ENCODE assay signal across 12 cellular contexts in the genomic region with DNA sequence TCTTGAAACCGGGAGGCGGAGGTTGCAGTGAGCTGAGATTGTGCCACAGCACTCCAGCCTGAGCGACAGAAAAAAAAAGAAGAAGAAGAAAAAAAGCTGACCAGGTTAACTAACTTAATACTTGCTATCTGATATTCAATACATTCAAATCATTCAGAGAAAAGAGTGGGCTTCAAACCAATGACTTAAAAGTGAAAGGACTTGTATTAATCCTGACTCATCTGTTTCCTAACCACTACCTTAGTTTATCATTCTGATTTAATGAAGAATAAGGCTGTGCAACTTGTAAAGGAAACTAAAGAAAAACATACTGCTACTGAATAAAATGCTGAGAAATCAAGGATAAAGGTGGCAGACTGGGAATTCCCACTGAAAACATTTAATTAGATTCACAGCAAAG.
A peak's percentile ranks its signal among the peaks of the same experiment; 100 is the strongest.
DNase-seq lines count a peak whose midpoint lies in the region; FAIRE-seq and TF ChIP-seq lines count a peak whose summit lies in the region.
"Had no signal": no experiment of that assay in that cellular context is flagged by ENCODE, and none has a peak within 500 bp of the region (broad histone marks: within the 10 kb centered on the region; RNA-seq: fewer than 3 reads in every experiment).

No MANE protein-coding gene starts in this region.

- H3K36me3 ChIP-seq in CD4-positive, alpha-beta memory T cell (ENCODE audit: insufficient read depth, low read length): no peaks in the 10 kb centered on the region
- no peaks in the 10 kb centered on the region for H3K36me3 ChIP-seq in Peyer's patch
- no peaks in the 10 kb centered on the region for H3K36me3 ChIP-seq in testis (ENCODE audit: low read depth, missing control alignments)
- H3K36me3 ChIP-seq in HAP-1 (replicated peaks): no peaks in the 10 kb centered on the region

- H3K36me3 Mint-ChIP-seq in CD4-positive, alpha-beta memory T cell: peaks cover 26 to 53% of the 10 kb centered on the region in 2 donors
- H3K36me3 Mint-ChIP-seq in mesothelial cell of epicardium: peaks cover 19% of the 10 kb centered on the region

- H3K4me3 Mint-ChIP-seq in CD4-positive, alpha-beta memory T cell: peak overlapping the region; percentile 45 to 80 (median 68)
- H3K4me3 Mint-ChIP-seq in mesothelial cell of epicardium: no peak overlapping the region

- no peaks in the 10 kb centered on the region for H3K27me3 ChIP-seq in CD4-positive, alpha-beta memory T cell (ENCODE audit: insufficient read depth, low read length)
- no peaks in the 10 kb centered on the region for H3K27me3 ChIP-seq in Peyer's patch
- H3K27me3 ChIP-seq in testis: no peaks in the 10 kb centered on the region
- H3K27me3 ChIP-seq in HAP-1 (ENCODE audit: low read depth): no peaks in the 10 kb centered on the region

- no peaks in the 10 kb centered on the region for H3K9me3 ChIP-seq in CD4-positive, alpha-beta memory T cell (ENCODE audit: control insufficient read depth in 1 of 2, low read length in 2 of 2)
- H3K9me3 ChIP-seq in Peyer's patch (no peaks in the 10 kb centered on the region), testis (no peaks in the 10 kb centered on the region), HAP-1 (no peaks in the 10 kb centered on the region)

- H3K4me3 ChIP-seq in CD4-positive, alpha-beta memory T cell (ENCODE audit: low read length in 2 of 2): no peak overlapping the region
- H3K4me3 ChIP-seq in Peyer's patch (no peak overlapping the region), testis (no peak overlapping the region), HAP-1 (no peak overlapping the region)

- FAIRE-seq in GM19239 (lab: Jason Lieb, UNC): peak; percentile 76

- POLR2A ChIA-PET in CD4-positive, alpha-beta memory T cell (lab: Charles Lee; ENCODE audit: partially characterized antibody): interaction anchor here (0.6 kb wide), 1 partner anchor 253 kb away, joined by 3 read pairs; no protein-coding TSS in a partner anchor

- 90 to 100% methylated on average over 3 of the region's 3 CpGs for WGBS in testis, 2 donors

- H3K4me1 Mint-ChIP-seq in CD4-positive, alpha-beta memory T cell: peaks cover 46 to 71% (median 59%) of the 10 kb centered on the region in 4 donors
- peaks cover 42% of the 10 kb centered on the region for H3K4me1 Mint-ChIP-seq in mesothelial cell of epicardium

- CTCF ChIA-PET in CD4-positive, alpha-beta memory T cell (lab: Charles Lee; ENCODE audit: partially characterized antibody): interaction anchor here (2.6 kb wide), 1 partner anchor 368 kb away, joined by 9 read pairs; no protein-coding TSS in a partner anchor

- TF ChIP-seq CTCF in Peyer's patch (IDR thresholded peaks at IDR 0.05) (no peak), mesothelial cell of epicardium (IDR thresholded peaks at IDR 0.05; ENCODE audit: unreplicated experiment) (no peak), testis (IDR thresholded peaks at IDR 0.05) (no peak)

- intact Hi-C loops in CD4-positive, alpha-beta memory T cell (cut with micrococcal nuclease): no loop called here
- intact Hi-C loops in testis (cut with DNase I; ENCODE audit: low total_unique reads): no loop called here

- peak overlapping the region in 5 of 7 donors; percentile 36 to 74 (median 46) for H3K27ac Mint-ChIP-seq in CD4-positive, alpha-beta memory T cell
- H3K27ac Mint-ChIP-seq in mesothelial cell of epicardium: peak overlapping the region; percentile 50

- no peaks in the 10 kb centered on the region for H3K27me3 Mint-ChIP-seq in CD4-positive, alpha-beta memory T cell
- H3K27me3 Mint-ChIP-seq in mesothelial cell of epicardium (ENCODE audit: low read depth): no peaks in the 10 kb centered on the region

- no peaks in the 10 kb centered on the region for H3K9me3 Mint-ChIP-seq in CD4-positive, alpha-beta memory T cell
- no peaks in the 10 kb centered on the region for H3K9me3 Mint-ChIP-seq in mesothelial cell of epicardium

- TF ChIP-seq POLR2A in Peyer's patch (IDR thresholded peaks at IDR 0.05): no peak
- TF ChIP-seq POLR2A in testis (IDR thresholded peaks at IDR 0.05): no peak

- H3K4me1 ChIP-seq in CD4-positive, alpha-beta memory T cell (ENCODE audit: insufficient read depth, low read length): peaks cover 88% of the 10 kb centered on the region
- peaks cover 4 to 71% (median 21%) of the 10 kb centered on the region in 4 donors for H3K4me1 ChIP-seq in Peyer's patch
- peaks cover 39% of the 10 kb centered on the region for H3K4me1 ChIP-seq in testis
- H3K4me1 ChIP-seq in HAP-1: peaks cover 6% of the 10 kb centered on the region

- H3K27ac ChIP-seq in CD4-positive, alpha-beta memory T cell (ENCODE audit: low read depth, low read length): no peak overlapping the region
- peak overlapping the region in 3 of 4 donors; percentile 6 to 62 (median 18) for H3K27ac ChIP-seq in Peyer's patch
- peak overlapping the region in 1 of 2 donors; percentile 0 for H3K27ac ChIP-seq in testis

- DNase-seq in CD4-positive, alpha-beta memory T cell: no peak
- no peak for DNase-seq in GM19239 (ENCODE audit: insufficient read length, low spot score)
- DNase-seq in Peyer's patch: no peak
- no peak for DNase-seq in mesothelial cell of epicardium (ENCODE audit: low spot score in 2 of 2, unreplicated experiment in 2 of 2)
- DNase-seq in testis: no peak
- no peak for DNase-seq in HAP-1 (ENCODE audit: low spot score in 2 of 2)
- no peak for DNase-seq in kidney glomerular epithelial cell (lab: John Stamatoyannopoulos, UW)
- no peak for DNase-seq in GOT3 (lab: John Stamatoyannopoulos, UW)
- DNase-seq: activated CD8-positive, alpha-beta memory T cell treated with anti-CD3 and anti-CD28 coated beads, Interleukin-2, amount 50 U/mL, for 4 hours; DMS 273 treated with DMSO at 0.1 percent for 48 hours; NCI-H1417; SHP77 had no signal

- in situ Hi-C loops in HAP-1 (cut with MboI; ENCODE audit: low sequenced_read_pairs): no loop called here
